Comparison of ENCODE assay signal across 18 cellular contexts in genomic region chr3:194075802-194076460, GRCh38.
A peak's percentile ranks its signal among the peaks of the same experiment; 100 is the strongest.
DNase-seq lines count a peak whose midpoint lies in the region; ATAC-seq and TF ChIP-seq lines count a peak whose summit lies in the region.
"Had no signal": no experiment of that assay in that cellular context is flagged by ENCODE, and none has a peak within 500 bp of the region (broad histone marks: within the 10 kb centered on the region; RNA-seq: fewer than 3 reads in every experiment).

No MANE protein-coding gene starts in this region.

- 27% methylated on average over 6 of the region's 6 CpGs for WGBS in right lobe of liver (ENCODE audit: insufficient coverage, low coverage, low lambda C conversion rate, missing lambda C conversion rate)

- H3K4me3 ChIP-seq in MG63 (no peak overlapping the region), right lobe of liver (no peak overlapping the region)
- H3K4me3 ChIP-seq: coronary artery, heart right ventricle, thyroid gland had no signal

- TF ChIP-seq CTCF in right lobe of liver (IDR thresholded peaks at IDR 0.05) = no peak

- H3K36me3 ChIP-seq in MG63 = no peaks in the 10 kb centered on the region
- H3K36me3 ChIP-seq in right lobe of liver = no peaks in the 10 kb centered on the region
- H3K36me3 ChIP-seq: heart right ventricle, thyroid gland had no signal

- DNase-seq in COLO668 (lab: John Stamatoyannopoulos, UW; ENCODE audit: unreplicated experiment) (peak; percentile 11), MG63 (peak; percentile 33), astrocyte of the hippocampus (ENCODE audit: low read depth, low spot score) (peak; percentile 62), right lobe of liver (peak; percentile 72 to 88 (median 84)), NCI-H2029 (lab: John Stamatoyannopoulos, UW) (no peak), erythroblast (lab: John Stamatoyannopoulos, UW) (no peak), NCI-H446 treated with DMSO at 0.1 percent for 48 hours (lab: John Stamatoyannopoulos, UW) (no peak)
- DNase-seq in activated naive CD4-positive, alpha-beta T cell treated with Interleukin-2 at 50 U/mL for 16 hours = no peak
- DNase-seq: activated CD4-positive, alpha-beta T cell treated with anti-CD3 and anti-CD28 coated beads, Interleukin-2, amount 50 U/mL, for 48 hours; Caco-2; GF-D8; heart right ventricle; HFFc6; NCI-H2107; SHP77 treated with DMSO at 0.1 percent for 48 hours had no signal

- intact Hi-C loops in right lobe of liver (cut with DNase I) = loop anchor here in 1 of 2 donors (10.0 kb wide), 1 partner anchor 59 kb away; the partner anchor contains the start of gene HES1

- no peak for TF ChIP-seq POLR2A in right lobe of liver (IDR thresholded peaks at IDR 0.05)
- no peak for TF ChIP-seq POLR2A in erythroblast (IDR thresholded peaks at IDR 0.05; ENCODE audit: low read length)

- peak overlapping the region; percentile 49 to 82 (median 54) for H3K27ac ChIP-seq in right lobe of liver
- H3K27ac ChIP-seq: coronary artery, heart right ventricle, HL-60, thyroid gland had no signal

- H3K9me3 ChIP-seq in MG63 (no peaks in the 10 kb centered on the region; the same call in 1 of the 2 replicates), right lobe of liver (no peaks in the 10 kb centered on the region)
- H3K9me3 ChIP-seq: Caco-2, heart right ventricle, thyroid gland had no signal

- ATAC-seq in right lobe of liver = peak; percentile 78 to 89 (median 81)
- ATAC-seq: heart right ventricle had no signal

- H3K4me1 ChIP-seq in right lobe of liver = peaks cover 0 to 43% (median 17%) of the 10 kb centered on the region in 4 donors

- H3K27me3 ChIP-seq in MG63 (no peaks in the 10 kb centered on the region), right lobe of liver (no peaks in the 10 kb centered on the region)
- H3K27me3 ChIP-seq: thyroid gland had no signal

Comparison
In these comparisons a context has a peak if more than half of its experiments do, and no peak if none do; other contexts are left out.
1. DNase-seq: peak in COLO668 (single experiment), MG63 (single experiment), astrocyte of the hippocampus (single experiment) and right lobe of liver (3 of 3); none in NCI-H2029 (single experiment), activated naive CD4-positive, alpha-beta T cell treated with Interleukin-2 at 50 U/mL for 16 hours (single experiment), erythroblast (0 of 2) and NCI-H446 treated with DMSO at 0.1 percent for 48 hours (single experiment).